Comparison of ENCODE assay signal across 9 cellular contexts in the genomic region with DNA sequence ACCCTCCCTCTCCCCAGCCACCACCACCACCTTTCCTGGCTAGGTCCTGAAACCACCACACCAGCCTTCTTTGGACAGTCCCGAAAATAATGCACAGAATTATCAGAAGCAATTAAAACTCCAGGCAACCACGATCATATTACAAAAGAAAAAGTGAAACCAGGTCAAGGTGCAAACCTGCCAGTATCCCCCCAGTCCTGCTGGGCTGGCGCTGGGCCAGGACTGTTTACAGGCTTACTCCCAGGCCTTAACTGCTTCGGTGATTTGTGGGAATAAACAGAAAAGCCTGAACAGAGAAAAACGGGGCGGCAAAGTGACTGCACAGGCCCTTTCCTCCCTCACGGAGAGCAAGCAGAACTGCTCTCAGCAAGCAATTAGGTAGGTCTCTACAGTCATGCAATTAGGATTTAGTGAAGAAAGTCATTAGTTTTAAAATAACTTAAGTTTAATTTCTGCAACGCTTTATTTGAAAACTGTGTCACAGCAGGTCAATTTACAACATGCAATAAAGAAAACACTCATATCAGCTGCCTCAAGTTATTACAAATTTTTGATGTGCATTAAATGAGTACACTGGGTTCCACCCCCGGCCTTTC. TPM values are rescaled to one million over a fixed set of nuclear protein-coding genes. Genes with fewer than 3 reads are reported as not detected.
A peak's percentile ranks its signal among the peaks of the same experiment; 100 is the strongest.
DNase-seq lines count a peak whose midpoint lies in the region; ATAC-seq and TF ChIP-seq lines count a peak whose summit lies in the region.
"Had no signal": no experiment of that assay in that cellular context is flagged by ENCODE, and none has a peak within 500 bp of the region (broad histone marks: within the 10 kb centered on the region; RNA-seq: fewer than 3 reads in every experiment).

No MANE protein-coding gene starts in this region.

- TF ChIP-seq CTCF in PC-3 (conservative IDR thresholded peaks at IDR 0.05; ENCODE audit: low read depth, low read length): no peak

- DNase-seq in NCI-H1417 (lab: John Stamatoyannopoulos, UW) (peak in 2 of 3 experiments; percentile 61 to 84), NCI-H1417 treated with DMSO at 0.1 percent for 48 hours (lab: John Stamatoyannopoulos, UW) (no peak), PC-3 (peak; percentile 21), adipocyte (ENCODE audit: low read depth) (peak; percentile 48), HPDE6-E6E7 (ENCODE audit: extremely low spot score) (no peak)

- H2AFZ ChIP-seq in PC-3 (ENCODE audit: low read length): 0 out of 2 replicates have a peak overlapping the region, but pooled peaks have one; percentile 30

- H3K4me2 ChIP-seq in PC-3 (ENCODE audit: low read length): peak overlapping the region; percentile 100

- no peaks in the 10 kb centered on the region for H3F3A ChIP-seq in PC-3 (ENCODE audit: low read length, unreplicated experiment)

- no peak for ATAC-seq in PC-3
- ATAC-seq in GM18870 (IDR thresholded peaks at IDR 0.05; ENCODE audit: unreplicated experiment): no peak

- H3K9ac ChIP-seq in PC-3 (ENCODE audit: low read length) (peak overlapping the region; percentile 63), adipocyte (ENCODE audit: low read length) (peak overlapping the region; percentile 73), iPS-20b (ENCODE audit: low read depth, low read length) (peak overlapping the region; percentile 75)

- no peaks in the 10 kb centered on the region for H3K9me2 ChIP-seq in PC-3 (replicated peaks; ENCODE audit: low read length)

- POLR2A ChIA-PET in PC-3 (lab: Charles Lee; ENCODE audit: unreplicated experiment): no interaction called here

- H3K27ac ChIP-seq in PC-3 (ENCODE audit: low read length) (no peak overlapping the region; the same call in 1 of the 2 replicates), iPS-20b (ENCODE audit: low read length) (no peak overlapping the region), skin epidermis (peak overlapping the region in 18 of 21 experiments; percentile 3 to 88 (median 76))
- H3K27ac ChIP-seq: epithelial cell of prostate had no signal

- H3K27me3 ChIP-seq in PC-3 (ENCODE audit: low read length) (no peaks in the 10 kb centered on the region), adipocyte (replicated peaks; ENCODE audit: control insufficient read depth, insufficient read depth, low read length) (no peaks in the 10 kb centered on the region), iPS-20b (ENCODE audit: insufficient read depth, low read length) (no peaks in the 10 kb centered on the region)

- H3K9me3 ChIP-seq in PC-3 (ENCODE audit: low read length): no peaks in the 10 kb centered on the region
- no peaks in the 10 kb centered on the region for H3K9me3 ChIP-seq in adipocyte (ENCODE audit: control insufficient read depth, low read length)
- H3K9me3 ChIP-seq in iPS-20b (ENCODE audit: insufficient read depth, low read depth, low read length): no peaks in the 10 kb centered on the region

- peaks cover 55% of the 10 kb centered on the region for H3K79me2 ChIP-seq in PC-3 (ENCODE audit: low read length)

- peak overlapping the region; percentile 77 for H3K4me3 ChIP-seq in PC-3 (ENCODE audit: low read length)
- H3K4me3 ChIP-seq in adipocyte (ENCODE audit: low read length): peak overlapping the region; percentile 86
- peak overlapping the region; percentile 88 for H3K4me3 ChIP-seq in iPS-20b (ENCODE audit: low read length)
- peak overlapping the region; percentile 31 to 74 (median 57) for H3K4me3 ChIP-seq in skin epidermis

- intact Hi-C loops in PC-3 (cut with micrococcal nuclease): loop anchor here (1.0 to 5.0 kb wide), 2 partner anchors 132 to 152 kb away; no protein-coding TSS in a partner anchor

- peaks cover 11% of the 10 kb centered on the region; the same call in 1 of the 2 replicates for H4K20me1 ChIP-seq in PC-3 (ENCODE audit: low read length)

- TSS peak; percentile 62 for BruUV-seq in PC-3 (replicated peaks; lab: Mats Ljungman, UMichigan)

- H3K4me1 ChIP-seq in PC-3 (ENCODE audit: insufficient read depth, low read length) (peaks cover 15% of the 10 kb centered on the region), adipocyte (ENCODE audit: control insufficient read depth, insufficient read depth, low read length) (peaks cover 20% of the 10 kb centered on the region), iPS-20b (ENCODE audit: insufficient read depth, low read length) (peaks cover 19% of the 10 kb centered on the region; the same call in 1 of the 2 replicates)

- CTCF ChIA-PET in PC-3 (lab: Charles Lee): no interaction called here

- H3K36me3 ChIP-seq in PC-3 (ENCODE audit: low read depth, low read length): no peaks in the 10 kb centered on the region
- no peaks in the 10 kb centered on the region for H3K36me3 ChIP-seq in adipocyte (ENCODE audit: control insufficient read depth, insufficient read depth, low read length, severe bottlenecking)
- no peaks in the 10 kb centered on the region for H3K36me3 ChIP-seq in iPS-20b (ENCODE audit: insufficient read depth, low read depth, low read length)

RNA-seq across cellular contexts. Expression of a gene that starts 1.3 kb away (rescaled TPM):
- 8.5 and 20.0 TPM in 2 replicates for total RNA-seq in PC-3 (2014; rRNA removed)

Comparison
In these comparisons a context has a peak if more than half of its experiments do, and no peak if none do; other contexts are left out.
1. DNase-seq: peak in NCI-H1417 (2 of 3), PC-3 (single experiment) and adipocyte (single experiment); none in NCI-H1417 treated with DMSO at 0.1 percent for 48 hours (single experiment) and HPDE6-E6E7 (single experiment).
2. H3K27ac ChIP-seq: peak in skin epidermis (18 of 21); none in PC-3 (single experiment) and iPS-20b (single experiment).
3. Peak in every context shown above with its lines, with median percentiles within 50 percentile points of each other: H3K4me3 ChIP-seq and H3K9ac ChIP-seq.